Comparison of ENCODE assay signal across 8 cellular contexts in the genomic region with DNA sequence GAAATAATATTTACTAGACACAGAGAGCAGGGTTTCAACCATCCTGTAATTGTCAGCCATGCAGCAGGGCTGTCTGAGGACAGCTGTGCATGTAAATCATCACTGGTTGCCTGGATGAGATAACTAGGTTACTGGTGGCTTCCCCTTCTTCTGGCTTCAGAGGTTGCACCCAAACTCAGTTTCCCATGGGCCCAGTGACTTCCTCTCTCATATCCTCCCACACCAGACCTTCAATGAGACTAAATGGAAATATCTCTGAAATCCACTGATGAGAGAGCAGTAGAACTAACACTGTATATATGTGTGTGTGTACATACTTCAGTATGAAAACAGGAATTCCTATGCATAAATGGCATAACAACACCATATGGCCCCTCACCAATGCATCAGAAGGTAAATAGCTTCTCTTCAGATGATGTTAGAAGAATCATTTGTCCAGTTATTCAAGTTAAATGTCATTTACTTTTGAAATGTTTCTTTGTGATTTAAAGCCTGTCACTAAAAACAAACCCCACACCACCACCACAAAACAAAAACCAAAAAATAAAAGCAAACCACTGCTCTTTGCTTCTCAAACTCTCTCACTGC. TPM values are rescaled to one million over a fixed set of nuclear protein-coding genes. Genes with fewer than 3 reads are reported as not detected.
DNase-seq lines count a peak whose midpoint lies in the region; ATAC-seq lines count a peak whose summit lies in the region.
"Had no signal": no experiment of that assay in that cellular context is flagged by ENCODE, and none has a peak within 500 bp of the region (broad histone marks: within the 10 kb centered on the region; RNA-seq: fewer than 3 reads in every experiment).

No MANE protein-coding gene starts in this region.

- H3K27me3 ChIP-seq in mesenchymal stem cell (ENCODE audit: control insufficient read depth in 1 of 2, insufficient read depth in 1 of 2, low read length in 2 of 2) = no peaks in the 10 kb centered on the region

- no peak overlapping the region for H3K23ac ChIP-seq in mesenchymal stem cell (ENCODE audit: low read length in 2 of 2)

- no peaks in the 10 kb centered on the region for H3K36me3 Mint-ChIP-seq in memory B cell

- no peak overlapping the region for H2AFZ ChIP-seq in mesenchymal stem cell (ENCODE audit: low read depth, low read length)

- DNase-seq in memory B cell (ENCODE audit: low spot score in 2 of 2) = peak in 1 of 2 donors; percentile 53
- no peak for DNase-seq in COLO668 (lab: John Stamatoyannopoulos, UW; ENCODE audit: unreplicated experiment)
- DNase-seq in mesenchymal stem cell = no peak
- DNase-seq in kidney glomerular epithelial cell (lab: John Stamatoyannopoulos, UW) = no peak

- no peak overlapping the region for H3K18ac ChIP-seq in mesenchymal stem cell (ENCODE audit: low read depth in 1 of 2, low read length in 2 of 2)

- H2AK5ac ChIP-seq in mesenchymal stem cell (ENCODE audit: low read length, severe bottlenecking) = no peak overlapping the region

- H3K27ac Mint-ChIP-seq in memory B cell = peak overlapping the region; percentile 54

- no peak overlapping the region for H3K4ac ChIP-seq in mesenchymal stem cell (ENCODE audit: low read depth in 1 of 2, low read length in 2 of 2)

- H3K4me1 Mint-ChIP-seq in memory B cell = peaks cover 38% of the 10 kb centered on the region

- H3K79me1 ChIP-seq in mesenchymal stem cell (replicated peaks; ENCODE audit: low read length, poor library complexity, severe bottlenecking) = no peaks in the 10 kb centered on the region

- no peaks in the 10 kb centered on the region for H3K9me3 ChIP-seq in mesenchymal stem cell (ENCODE audit: control insufficient read depth, low read length)

- H3K27ac ChIP-seq in mesenchymal stem cell (ENCODE audit: low read length, poor library complexity, severe bottlenecking) = no peak overlapping the region
- H3K27ac ChIP-seq: VCaP had no signal

- no peak overlapping the region for H2BK120ac ChIP-seq in mesenchymal stem cell (ENCODE audit: low read depth, low read length)

- no peak overlapping the region for H3K14ac ChIP-seq in mesenchymal stem cell (ENCODE audit: low read length in 2 of 2)

- H2BK5ac ChIP-seq in mesenchymal stem cell (ENCODE audit: low read depth, low read length, poor library complexity, severe bottlenecking) = no peak overlapping the region

- H3K9me3 Mint-ChIP-seq in memory B cell = no peaks in the 10 kb centered on the region

- no peaks in the 10 kb centered on the region for H3K36me3 ChIP-seq in mesenchymal stem cell (ENCODE audit: control insufficient read depth in 1 of 2, insufficient read depth in 2 of 2, low read depth in 1 of 2, low read length in 2 of 2)

- no peak overlapping the region for H4K8ac ChIP-seq in mesenchymal stem cell (ENCODE audit: low read length)

- H2BK12ac ChIP-seq in mesenchymal stem cell (ENCODE audit: low read length in 2 of 2) = no peak overlapping the region

- no peak overlapping the region for H3K9ac ChIP-seq in mesenchymal stem cell (ENCODE audit: low read length)

- peak overlapping the region; percentile 46 for H3K4me3 Mint-ChIP-seq in memory B cell

- H3K4me1 ChIP-seq in mesenchymal stem cell (ENCODE audit: control insufficient read depth, insufficient read depth, low read depth, low read length) = no peaks in the 10 kb centered on the region

- H4K91ac ChIP-seq in mesenchymal stem cell (ENCODE audit: low read length) = no peak overlapping the region

- no peak overlapping the region for H3K4me3 ChIP-seq in mesenchymal stem cell (ENCODE audit: insufficient read depth in 1 of 2, low read depth in 1 of 2, low read length in 2 of 2)

- H2BK15ac ChIP-seq in mesenchymal stem cell (ENCODE audit: low read depth, poor library complexity, severe bottlenecking) = no peak overlapping the region

- ATAC-seq in GM18868 (IDR thresholded peaks at IDR 0.05; ENCODE audit: unreplicated experiment) = peak; percentile 71
- ATAC-seq in GM21576 (IDR thresholded peaks at IDR 0.05; ENCODE audit: unreplicated experiment) = peak; percentile 71
- ATAC-seq in HG03565 (IDR thresholded peaks at IDR 0.05; ENCODE audit: unreplicated experiment) = peak; percentile 66
- peak; percentile 84 for ATAC-seq in memory B cell (ENCODE audit: low read depth)

- no peak overlapping the region for H3K4me2 ChIP-seq in mesenchymal stem cell (ENCODE audit: low read length, poor library complexity, severe bottlenecking)

- H3K27me3 Mint-ChIP-seq in memory B cell = no peaks in the 10 kb centered on the region

RNA-seq across cellular contexts. Expression of a gene that starts 51.0 kb away (rescaled TPM):
- polyA plus RNA-seq in mesenchymal stem cell (2013, experiment 1 of 2) = 1.4 TPM
- 1.2 TPM for polyA plus RNA-seq in mesenchymal stem cell (2013, experiment 2 of 2)
